ENCODE assay signal across 8 cellular contexts in the genomic region with DNA sequence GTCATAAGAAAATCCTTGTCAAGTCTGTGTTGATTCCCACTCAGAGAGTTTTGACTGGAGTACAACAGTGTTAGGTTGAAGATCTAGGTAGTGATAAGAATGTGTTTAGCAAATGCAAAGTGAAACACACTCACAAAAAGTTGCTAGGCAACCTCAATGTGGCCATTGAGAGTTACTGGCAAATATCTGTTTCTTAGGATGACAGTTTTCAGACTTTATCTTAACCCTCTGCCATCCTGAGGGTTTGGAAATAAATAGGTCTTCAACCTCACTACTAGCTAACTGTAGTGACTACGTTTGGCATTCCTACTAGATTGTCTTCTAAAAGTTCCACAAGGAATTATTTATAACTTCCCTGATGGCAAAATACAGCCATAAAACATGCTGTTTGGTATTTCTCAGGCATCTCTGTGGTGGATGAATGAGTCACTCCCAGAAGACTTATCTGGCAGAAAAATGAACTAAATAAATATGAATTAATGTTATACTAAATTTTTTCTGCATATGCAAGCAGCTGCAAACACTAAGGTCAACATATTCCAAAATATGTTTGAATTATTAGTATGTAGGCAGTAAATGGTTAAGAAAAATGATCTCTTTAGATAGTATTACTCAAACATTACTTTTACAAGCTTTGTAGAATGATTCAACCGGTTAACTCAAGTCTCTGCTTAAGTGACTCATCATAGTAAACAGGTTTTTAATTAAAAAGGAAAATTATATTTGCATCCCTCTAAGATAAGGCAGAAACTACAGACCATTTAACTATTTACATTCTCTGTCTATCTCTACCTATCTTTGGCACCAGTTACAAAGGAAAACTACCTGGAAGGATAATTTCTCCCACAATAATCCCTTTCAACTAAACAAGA. TPM values are rescaled to one million over a fixed set of nuclear protein-coding genes. Genes with fewer than 3 reads are reported as not detected.
DNase-seq lines count a peak whose midpoint lies in the region; ATAC-seq and TF ChIP-seq lines count a peak whose summit lies in the region.

No MANE protein-coding gene starts in this region.

- H3K9me3 ChIP-seq in SK-N-SH (no peaks in the 10 kb centered on the region), right cardiac atrium (ENCODE audit: control insufficient read depth, low read length) (no peaks in the 10 kb centered on the region)

- peaks cover 14 to 25% of the 10 kb centered on the region in 2 experiments for H3K4me1 ChIP-seq in SK-N-SH (ENCODE audit: control insufficient read depth in 1 of 2, insufficient read depth in 2 of 2, low read depth in 1 of 2, low read length in 1 of 2)
- H3K4me1 ChIP-seq in right cardiac atrium (ENCODE audit: control insufficient read depth, insufficient read depth, low read length), result no peaks in the 10 kb centered on the region

- peak overlapping the region; percentile 60 to 97; a peak in 3 of 4 replicates for H3K27ac ChIP-seq in SK-N-SH (ENCODE audit: low read depth in 2 of 2, low read length in 1 of 2)
- H3K27ac ChIP-seq in skin epidermis, result peak overlapping the region in 19 of 21 experiments; percentile 20 to 84 (median 57)
- no peak overlapping the region for H3K27ac ChIP-seq in right cardiac atrium (ENCODE audit: low read length)

- peak; percentile 32 to 95; a peak in 3 of 4 replicates for TF ChIP-seq EP300 in SK-N-SH (IDR thresholded peaks at IDR 0.05; ENCODE audit: borderline replicate concordance in 1 of 2, low read depth in 1 of 2, low read length in 1 of 2)

- no peak overlapping the region for H2AFZ ChIP-seq in SK-N-SH (ENCODE audit: low read depth)

- WGBS in SK-N-SH (ENCODE audit: low lambda C conversion rate), result 0% methylated on average over 2 of the region's 2 CpGs
- 35% methylated on average over 2 of the region's 2 CpGs for WGBS in right cardiac atrium

- H3K4me3 ChIP-seq in SK-N-SH (ENCODE audit: low read depth in 2 of 2, low read length in 1 of 2), result peak overlapping the region in 1 of 2 experiments; percentile 22; a peak in 1 of 4 replicates
- no peak overlapping the region for H3K4me3 ChIP-seq in skin epidermis
- no peak overlapping the region for H3K4me3 ChIP-seq in right cardiac atrium (ENCODE audit: low read length)

- TF ChIP-seq POLR2A in erythroblast (IDR thresholded peaks at IDR 0.05; ENCODE audit: low read length), result no peak

- no peak for TF ChIP-seq RAD21 in SK-N-SH (IDR thresholded peaks at IDR 0.05; ENCODE audit: low read length)

- CTCF ChIA-PET in SK-N-SH (lab: Yijun Ruan, JAX), result interaction anchor here (0.7 to 1.0 kb wide), 3 partner anchors 12 to 764 kb away, joined by 3 read pairs; no protein-coding TSS in a partner anchor

- no peak for DNase-seq in SK-N-SH
- DNase-seq in erythroblast (lab: John Stamatoyannopoulos, UW), result peak; percentile 14 to 51
- no peak for DNase-seq in NCI-H1417 (lab: John Stamatoyannopoulos, UW)
- DNase-seq in KG1 (lab: John Stamatoyannopoulos, UW), result no peak
- no peak for DNase-seq in activated CD8-positive, alpha-beta memory T cell treated with anti-CD3 and anti-CD28 coated beads for 24 hours
- no peak for DNase-seq in right cardiac atrium

- H4K20me1 ChIP-seq in SK-N-SH (ENCODE audit: insufficient read depth), result peaks cover 4% of the 10 kb centered on the region; the same call in 1 of the 2 replicates

- H3F3A ChIP-seq in SK-N-SH (replicated peaks; ENCODE audit: insufficient read depth), result peaks cover 19% of the 10 kb centered on the region

- H3K4me2 ChIP-seq in SK-N-SH, result peak overlapping the region; percentile 70

- no peaks in the 10 kb centered on the region for H3K36me3 ChIP-seq in SK-N-SH (replicated peaks in 1 of 2; ENCODE audit: control insufficient read depth in 1 of 2, insufficient read depth in 2 of 2, low read length in 1 of 2)

- H3K9me2 ChIP-seq in SK-N-SH, result no peaks in the 10 kb centered on the region

- no peaks in the 10 kb centered on the region for H3K79me2 ChIP-seq in SK-N-SH (ENCODE audit: insufficient read depth)

- intact Hi-C loops in right cardiac atrium (cut with DNase I), result loop anchor here in 3 of 4 donors (5.0 to 10.0 kb wide), 4 partner anchors 133 to 233 kb away; no protein-coding TSS in a partner anchor

- no peak for TF ChIP-seq CTCF in SK-N-SH (IDR thresholded peaks at IDR 0.05)

- POLR2A ChIA-PET in SK-N-SH (lab: Yijun Ruan, JAX), result no interaction called here

- ATAC-seq in GM18868 (IDR thresholded peaks at IDR 0.05; ENCODE audit: unreplicated experiment), result peak; percentile 55
- no peak for ATAC-seq in right cardiac atrium

- H3K9ac ChIP-seq in SK-N-SH, result peak overlapping the region; percentile 56

- H3K27me3 ChIP-seq in SK-N-SH (ENCODE audit: insufficient read depth) (no peaks in the 10 kb centered on the region), right cardiac atrium (ENCODE audit: control insufficient read depth, insufficient read depth) (no peaks in the 10 kb centered on the region)

TF ChIP-seq in SK-N-SH, 30 proteins besides CTCF, POLR2A, EP300 and RAD21 (continues in another document):
- peak; percentile 66; the same call in 1 of the 2 replicates for TF ChIP-seq RXRA (IDR thresholded peaks at IDR 0.05; ENCODE audit: borderline replicate concordance, low read depth)
- 0 out of 2 replicates have a peak, but pooled peaks have one; percentile 16 for TF ChIP-seq ELF1 (IDR thresholded peaks at IDR 0.05)
- peak; percentile 90; the same call in 1 of the 2 replicates for TF ChIP-seq TEAD4 (IDR thresholded peaks at IDR 0.05; ENCODE audit: borderline replicate concordance, insufficient read depth)
- TF ChIP-seq SIN3A (IDR thresholded peaks at IDR 0.05; ENCODE audit: borderline replicate concordance, low read depth, low read length), result peak; percentile 67
- TF ChIP-seq YY1 (IDR thresholded peaks at IDR 0.05; ENCODE audit: low read depth), result 0 out of 2 replicates have a peak, but pooled peaks have one; percentile 19
- peak; percentile 88 for TF ChIP-seq JUND (IDR thresholded peaks at IDR 0.05)
- TF ChIP-seq NFIC (IDR thresholded peaks at IDR 0.05; ENCODE audit: borderline replicate concordance), result peak; percentile 78
- TF ChIP-seq FOXM1 (IDR thresholded peaks at IDR 0.05; ENCODE audit: low read depth), result peak; percentile 89
- TF ChIP-seq, protein P1, sequence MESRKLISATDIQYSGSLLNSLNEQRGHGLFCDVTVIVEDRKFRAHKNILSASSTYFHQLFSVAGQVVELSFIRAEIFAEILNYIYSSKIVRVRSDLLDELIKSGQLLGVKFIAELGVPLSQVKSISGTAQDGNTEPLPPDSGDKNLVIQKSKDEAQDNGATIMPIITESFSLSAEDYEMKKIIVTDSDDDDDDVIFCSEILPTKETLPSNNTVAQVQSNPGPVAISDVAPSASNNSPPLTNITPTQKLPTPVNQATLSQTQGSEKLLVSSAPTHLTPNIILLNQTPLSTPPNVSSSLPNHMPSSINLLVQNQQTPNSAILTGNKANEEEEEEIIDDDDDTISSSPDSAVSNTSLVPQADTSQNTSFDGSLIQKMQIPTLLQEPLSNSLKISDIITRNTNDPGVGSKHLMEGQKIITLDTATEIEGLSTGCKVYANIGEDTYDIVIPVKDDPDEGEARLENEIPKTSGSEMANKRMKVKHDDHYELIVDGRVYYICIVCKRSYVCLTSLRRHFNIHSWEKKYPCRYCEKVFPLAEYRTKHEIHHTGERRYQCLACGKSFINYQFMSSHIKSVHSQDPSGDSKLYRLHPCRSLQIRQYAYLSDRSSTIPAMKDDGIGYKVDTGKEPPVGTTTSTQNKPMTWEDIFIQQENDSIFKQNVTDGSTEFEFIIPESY (IDR thresholded peaks at IDR 0.05; ENCODE audit: borderline replicate concordance, low read depth), result peak; percentile 79; the same call in 1 of the 2 replicates
- TF ChIP-seq MEF2A (IDR thresholded peaks at IDR 0.05; ENCODE audit: borderline replicate concordance, low read depth), result peak; percentile 88
- TF ChIP-seq POLR2AphosphoS5 (IDR thresholded peaks at IDR 0.05; ENCODE audit: low read depth, low read length), result peak; percentile 80; the same call in 1 of the 2 replicates
- TF ChIP-seq SMC3 (IDR thresholded peaks at IDR 0.05; ENCODE audit: low read depth, low read length), result no peak
- TF ChIP-seq, protein P2, sequence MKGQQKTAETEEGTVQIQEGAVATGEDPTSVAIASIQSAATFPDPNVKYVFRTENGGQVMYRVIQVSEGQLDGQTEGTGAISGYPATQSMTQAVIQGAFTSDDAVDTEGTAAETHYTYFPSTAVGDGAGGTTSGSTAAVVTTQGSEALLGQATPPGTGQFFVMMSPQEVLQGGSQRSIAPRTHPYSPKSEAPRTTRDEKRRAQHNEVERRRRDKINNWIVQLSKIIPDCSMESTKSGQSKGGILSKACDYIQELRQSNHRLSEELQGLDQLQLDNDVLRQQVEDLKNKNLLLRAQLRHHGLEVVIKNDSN (IDR thresholded peaks at IDR 0.05; ENCODE audit: borderline replicate concordance, low read depth), result 0 out of 2 replicates have a peak, but pooled peaks have one; percentile 4
- TF ChIP-seq FOXJ3 (CRISPR knock-in tag; IDR thresholded peaks at IDR 0.05), result no peak
- peak; percentile 70 for TF ChIP-seq FOSL2 (IDR thresholded peaks at IDR 0.05; ENCODE audit: borderline replicate concordance, low read depth)
- TF ChIP-seq, protein P3, sequence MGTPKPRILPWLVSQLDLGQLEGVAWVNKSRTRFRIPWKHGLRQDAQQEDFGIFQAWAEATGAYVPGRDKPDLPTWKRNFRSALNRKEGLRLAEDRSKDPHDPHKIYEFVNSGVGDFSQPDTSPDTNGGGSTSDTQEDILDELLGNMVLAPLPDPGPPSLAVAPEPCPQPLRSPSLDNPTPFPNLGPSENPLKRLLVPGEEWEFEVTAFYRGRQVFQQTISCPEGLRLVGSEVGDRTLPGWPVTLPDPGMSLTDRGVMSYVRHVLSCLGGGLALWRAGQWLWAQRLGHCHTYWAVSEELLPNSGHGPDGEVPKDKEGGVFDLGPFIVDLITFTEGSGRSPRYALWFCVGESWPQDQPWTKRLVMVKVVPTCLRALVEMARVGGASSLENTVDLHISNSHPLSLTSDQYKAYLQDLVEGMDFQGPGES (IDR thresholded peaks at IDR 0.05; ENCODE audit: low read depth, low read length), result no peak

RNA-seq across cellular contexts. Expression of a gene that starts 17.1 kb away (rescaled TPM):
- polyA plus RNA-seq in SK-N-SH (2012; rRNA removed) (36.0 and 72.8 TPM in 2 replicates), right cardiac atrium (5.1 TPM)
- 43.2 and 56.2 TPM in 2 replicates for polyA plus RNA-seq in SK-N-SH (2012; cell fraction: cytosol; rRNA removed)
- polyA plus RNA-seq in SK-N-SH (2012; cell fraction: nucleus; rRNA removed), result 146 and 213 TPM in 2 replicates
- 1 to 10 TPM; 4.3 to 7.3 (median 6.3) TPM for total RNA-seq in right cardiac atrium

RNA-seq across cellular contexts. Expression of a gene that starts 27.2 kb away (rescaled TPM):
- polyA plus RNA-seq in SK-N-SH (2012; rRNA removed), result not detected in 2 replicates
- polyA plus RNA-seq in SK-N-SH (2012; cell fraction: cytosol; rRNA removed), result not detected in 2 replicates
- not detected in 2 replicates for polyA plus RNA-seq in SK-N-SH (2012; cell fraction: nucleus; rRNA removed)
- not detected for total RNA-seq in right cardiac atrium
- polyA plus RNA-seq in right cardiac atrium, result not detected

Comparison
In these comparisons a context has a peak if more than half of its experiments do, and no peak if none do; other contexts are left out.
1. DNase-seq: peak in erythroblast (2 of 2); none in SK-N-SH (single experiment), NCI-H1417 (0 of 3), KG1 (single experiment), activated CD8-positive, alpha-beta memory T cell treated with anti-CD3 and anti-CD28 coated beads for 24 hours (single experiment) and right cardiac atrium (0 of 3).